In the genomic region with DNA sequence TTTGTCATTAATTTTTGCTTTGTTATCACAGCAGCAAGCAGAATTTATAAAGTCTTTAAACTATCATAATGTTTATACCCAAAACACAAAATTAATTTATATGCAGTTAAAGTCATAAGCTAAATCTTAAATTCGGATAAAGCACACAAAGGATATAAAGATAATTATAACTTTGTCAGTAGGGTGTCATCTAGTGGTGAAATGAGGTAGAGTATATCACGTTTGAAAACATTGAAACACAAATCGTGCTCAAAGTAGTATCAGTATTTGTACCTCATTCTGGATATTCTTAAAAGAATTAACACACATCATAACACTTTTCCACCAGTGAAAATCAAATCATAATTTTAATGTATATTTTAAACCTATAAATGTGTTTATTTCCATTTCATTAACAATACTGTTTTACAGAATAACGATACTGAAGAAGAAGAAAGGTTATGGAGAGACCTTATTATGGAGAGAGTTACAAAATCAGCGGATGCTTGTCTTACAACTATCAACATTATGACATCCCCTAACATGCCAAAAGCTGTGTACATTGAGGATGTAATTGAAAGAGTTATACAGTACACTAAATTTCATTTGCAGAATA, we compare ENCODE assay signal across 8 cellular contexts.
A peak's percentile ranks its signal among the peaks of the same experiment; 100 is the strongest.
DNase-seq lines count a peak whose midpoint lies in the region; ATAC-seq and TF ChIP-seq lines count a peak whose summit lies in the region.

No MANE protein-coding gene starts in this region.

- H3K4me1 Mint-ChIP-seq in activated CD4-positive, alpha-beta memory T cell treated with anti-CD3 and anti-CD28 coated beads for 36 hours (ENCODE audit: low read depth): no peaks in the 10 kb centered on the region

- TF ChIP-seq CTCF in GM13976 (IDR thresholded peaks at IDR 0.05; ENCODE audit: borderline replicate concordance, control extremely low read depth, extremely low read depth, insufficient read depth, missing control alignments) (peak; percentile 26), OCI-LY7 (conservative IDR thresholded peaks at IDR 0.05; ENCODE audit: low read length) (peak; percentile 94), epithelial cell of proximal tubule (conservative IDR thresholded peaks at IDR 0.05; ENCODE audit: low read depth, low read length) (peak; percentile 60), psoas muscle (IDR thresholded peaks at IDR 0.05) (peak; percentile 69)

- intact Hi-C loops in OCI-LY7 (cut with micrococcal nuclease; ENCODE audit: unreplicated experiment): loop anchor here (2.0 to 5.0 kb wide), 2 partner anchors 129 to 267 kb away; partner anchors contain the start of gene NIPBL
- intact Hi-C loops in psoas muscle (cut with DNase I): loop anchor here (2.0 to 10.0 kb wide), 3 partner anchors 264 to 277 kb away; no protein-coding TSS in a partner anchor
- intact Hi-C loops in activated CD4-positive, alpha-beta memory T cell treated with anti-CD3 and anti-CD28 coated beads for 36 hours (cut with micrococcal nuclease): loop anchor here (1.0 kb wide), 1 partner anchor 267 kb away; no protein-coding TSS in a partner anchor

- peak in 2 of 4 donors; percentile 44 to 67 for ATAC-seq in psoas muscle

- CTCF ChIA-PET in OCI-LY7 (lab: Charles Lee; ENCODE audit: unreplicated experiment): no interaction called here
- CTCF ChIA-PET in activated CD4-positive, alpha-beta memory T cell treated with anti-CD3 and anti-CD28 coated beads for 36 hours (lab: Charles Lee): interaction anchor here (0.6 to 6.1 kb wide), 14 partner anchors 9 to 278 kb away, joined by 3 to 32 read pairs (median 4); partner anchors contain the start of gene CPLANE1

- 47 to 53% (median 50%) methylated on average over 5 of the region's 5 CpGs for WGBS in psoas muscle, 3 donors

- H3K9me3 ChIP-seq in OCI-LY7 (ENCODE audit: low read length): no peaks in the 10 kb centered on the region
- H3K9me3 ChIP-seq in psoas muscle: no peaks in the 10 kb centered on the region

- POLR2A ChIA-PET in OCI-LY7 (lab: Charles Lee): interaction anchor here (0.6 to 1.1 kb wide), 4 partner anchors 15 to 187 kb away, joined by 3 to 4 read pairs (median 4); no protein-coding TSS in a partner anchor
- POLR2A ChIA-PET in activated CD4-positive, alpha-beta memory T cell treated with anti-CD3 and anti-CD28 coated beads for 36 hours (lab: Charles Lee): no interaction called here

- no peak overlapping the region for H2AFZ ChIP-seq in OCI-LY7 (ENCODE audit: low read length)

- DNase-seq in AG20443 (ENCODE audit: low spot score) (peak; percentile 25), GM13976 (ENCODE audit: low spot score) (peak; percentile 13), OCI-LY7 (ENCODE audit: low spot score) (peak; percentile 43), epithelial cell of proximal tubule (ENCODE audit: low read depth) (no peak), psoas muscle (no peak)
- DNase-seq in activated CD4-positive, alpha-beta memory T cell treated with anti-CD3 and anti-CD28 coated beads for 36 hours: no peak
- no peak for DNase-seq in activated CD4-positive, CD25-positive, alpha-beta regulatory T cell treated with anti-CD3 and anti-CD28 coated beads, Interleukin-2, amount 50 U/mL, for 72 hours
- no peak for DNase-seq in activated T-cell treated with anti-CD3 and anti-CD28 coated beads, Interleukin-2, amount 50 U/mL, for 1 hour

- no peaks in the 10 kb centered on the region for H3K9me2 ChIP-seq in OCI-LY7 (ENCODE audit: insufficient read depth, low read length)

- peaks cover 13% of the 10 kb centered on the region for H3K36me3 Mint-ChIP-seq in activated CD4-positive, alpha-beta memory T cell treated with anti-CD3 and anti-CD28 coated beads for 36 hours

- no peaks in the 10 kb centered on the region for H4K20me1 ChIP-seq in OCI-LY7 (ENCODE audit: insufficient read depth, low read length)

- H3K27ac Mint-ChIP-seq in activated CD4-positive, alpha-beta memory T cell treated with anti-CD3 and anti-CD28 coated beads for 36 hours: no peak overlapping the region

- no peaks in the 10 kb centered on the region for H3K27me3 Mint-ChIP-seq in activated CD4-positive, alpha-beta memory T cell treated with anti-CD3 and anti-CD28 coated beads for 36 hours

- no peak overlapping the region for H3K4me3 ChIP-seq in OCI-LY7 (ENCODE audit: low read depth, low read length, poor library complexity, severe bottlenecking)
- H3K4me3 ChIP-seq in epithelial cell of proximal tubule (ENCODE audit: low read depth, low read length): no peak overlapping the region
- no peak overlapping the region for H3K4me3 ChIP-seq in psoas muscle

- H3K27ac ChIP-seq in OCI-LY7 (ENCODE audit: low read depth, low read length, poor library complexity, severe bottlenecking) (no peak overlapping the region), psoas muscle (no peak overlapping the region)

- H3K36me3 ChIP-seq in OCI-LY7 (ENCODE audit: insufficient read depth, low read length): peaks cover 80% of the 10 kb centered on the region
- H3K36me3 ChIP-seq in psoas muscle (ENCODE audit: insufficient read depth in 1 of 2, low read depth in 1 of 2): peaks cover 6 to 95% of the 10 kb centered on the region in 2 donors

- H3K4me1 ChIP-seq in OCI-LY7 (ENCODE audit: insufficient read depth, low read length, poor library complexity, severe bottlenecking): no peaks in the 10 kb centered on the region
- H3K4me1 ChIP-seq in psoas muscle: no peaks in the 10 kb centered on the region

- H3K79me2 ChIP-seq in OCI-LY7 (ENCODE audit: insufficient read depth, low read depth, low read length): 0 out of 2 replicates have a peak, but pooled peaks cover 5% of the 10 kb centered on the region

- no peak overlapping the region for H3K4me2 ChIP-seq in OCI-LY7 (ENCODE audit: low read length)

- in situ Hi-C loops in GM13976 (cut with MboI; ENCODE audit: low sequenced_read_pairs, unreplicated experiment): loop anchor here (10.0 kb wide), 1 partner anchor 271 kb away; no protein-coding TSS in a partner anchor

- H3K9me3 Mint-ChIP-seq in activated CD4-positive, alpha-beta memory T cell treated with anti-CD3 and anti-CD28 coated beads for 36 hours: no peaks in the 10 kb centered on the region

- no peaks in the 10 kb centered on the region for H3K27me3 ChIP-seq in psoas muscle (ENCODE audit: insufficient read depth in 3 of 3, low read length in 2 of 3)

- H3K4me3 Mint-ChIP-seq in activated CD4-positive, alpha-beta memory T cell treated with anti-CD3 and anti-CD28 coated beads for 36 hours: no peak overlapping the region

- BruUV-seq in OCI-LY7 (replicated peaks; lab: Mats Ljungman, UMichigan): no TSS peak

Comparison
In these comparisons a context has a peak if more than half of its experiments do, and no peak if none do; other contexts are left out.
1. DNase-seq: peak in AG20443 (single experiment), GM13976 (single experiment) and OCI-LY7 (single experiment); none in epithelial cell of proximal tubule (single experiment), psoas muscle (0 of 2), activated CD4-positive, alpha-beta memory T cell treated with anti-CD3 and anti-CD28 coated beads for 36 hours (single experiment), activated CD4-positive, CD25-positive, alpha-beta regulatory T cell treated with anti-CD3 and anti-CD28 coated beads, Interleukin-2, amount 50 U/mL, for 72 hours (single experiment) and activated T-cell treated with anti-CD3 and anti-CD28 coated beads, Interleukin-2, amount 50 U/mL, for 1 hour (single experiment).
2. CTCF ChIP-seq: peak in every context shown above with its lines; median percentile 94 in OCI-LY7; 69 in psoas muscle; 60 in epithelial cell of proximal tubule; 26 in GM13976.